Comparison of ENCODE assay signal across 8 cellular contexts in genomic region chr1:25198731-25199231, GRCh38. TPM values are rescaled to one million over a fixed set of nuclear protein-coding genes. Genes with fewer than 3 reads are reported as not detected.
DNase-seq lines count a peak whose midpoint lies in the region; ATAC-seq and TF ChIP-seq lines count a peak whose summit lies in the region.

No MANE protein-coding gene starts in this region.

- H3K9me3 ChIP-seq in right atrium auricular region (no peaks in the 10 kb centered on the region), aorta (ENCODE audit: control insufficient read depth, low read length) (no peaks in the 10 kb centered on the region), spleen (no peaks in the 10 kb centered on the region)

- H3K4me3 ChIP-seq in right atrium auricular region (no peak overlapping the region), aorta (ENCODE audit: low read length in 2 of 2) (peak overlapping the region; percentile 1 to 18), spleen (no peak overlapping the region)

- TF ChIP-seq POLR2A in spleen (IDR thresholded peaks at IDR 0.05) = no peak

- ATAC-seq in Right ventricle myocardium inferior (peak; percentile 70), aorta (ENCODE audit: low FRiP score) (peak; percentile 53), HG02981 (IDR thresholded peaks at IDR 0.05; ENCODE audit: unreplicated experiment) (no peak)
- ATAC-seq in activated CD4-positive, CD25-positive, alpha-beta regulatory T cell treated with anti-CD3 and anti-CD28 coated beads, Interleukin-2, amount 50 U/mL, for 24 hours = no peak

- H3K27ac ChIP-seq in right atrium auricular region = no peak overlapping the region
- H3K27ac ChIP-seq in aorta (ENCODE audit: low read depth in 1 of 2, low read length in 2 of 2) = peak overlapping the region in 1 of 2 donors; percentile 53
- H3K27ac ChIP-seq in spleen = no peak overlapping the region

- H3K4me1 ChIP-seq in right atrium auricular region (no peaks in the 10 kb centered on the region), aorta (ENCODE audit: control insufficient read depth in 1 of 2, insufficient read depth in 2 of 2, low read length in 2 of 2) (no peaks in the 10 kb centered on the region), spleen (peaks cover 0 to 28% (median 6%) of the 10 kb centered on the region in 6 donors)

- peak; percentile 77 for DNase-seq in Right ventricle myocardium inferior (ENCODE audit: missing footprints)
- no peak for DNase-seq in right atrium auricular region (ENCODE audit: low spot score)
- peak in 45 of 56 donors; percentile 14 to 74 (median 40) for DNase-seq in amygdala (lab: John Stamatoyannopoulos, UW)
- DNase-seq in medulla oblongata (ENCODE audit: extremely low spot score) = peak; percentile 86
- DNase-seq in aorta = peak in 1 of 2 donors; percentile 82
- DNase-seq in spleen = no peak

- H3K27me3 ChIP-seq in right atrium auricular region (no peaks in the 10 kb centered on the region), aorta (ENCODE audit: control insufficient read depth in 1 of 2, insufficient read depth in 2 of 2, low read length in 1 of 2) (no peaks in the 10 kb centered on the region), spleen (replicated peaks in 1 of 7) (peaks cover 0 to 8% (median 0%) of the 10 kb centered on the region in 7 donors)

- 13 to 14% methylated on average over 18 of the region's 18 CpGs for WGBS in aorta, 2 donors
- 56 to 72% (median 65%) methylated on average over 18 of the region's 18 CpGs for WGBS in spleen, 5 donors

- H3K36me3 ChIP-seq in right atrium auricular region (no peaks in the 10 kb centered on the region), aorta (ENCODE audit: control insufficient read depth in 1 of 2, insufficient read depth in 2 of 2, low read length in 1 of 2) (no peaks in the 10 kb centered on the region), spleen (no peaks in the 10 kb centered on the region)

- intact Hi-C loops in Right ventricle myocardium inferior (cut with DNase I) = no loop called here
- intact Hi-C loops in aorta (cut with DNase I) = no loop called here
- intact Hi-C loops in spleen (cut with DNase I; ENCODE audit: low total_unique reads) = no loop called here

- no peak for TF ChIP-seq CTCF in right atrium auricular region (IDR thresholded peaks at IDR 0.05)
- no peak for TF ChIP-seq CTCF in spleen (IDR thresholded peaks at IDR 0.05 in 8 of 11, conservative IDR thresholded peaks at IDR 0.05 in 3 of 11)

RNA-seq across cellular contexts. Expression of gene SYF2, which starts 33.5 kb away (rescaled TPM):
- total RNA-seq in Right ventricle myocardium inferior (34.1 TPM), right atrium auricular region (10 to 100 TPM; 34.3 to 37.2 TPM), aorta (10 to 100 TPM; 43.0 to 46.1 TPM), spleen (10 to 100 TPM; 38.1 to 69.3 (median 47.0) TPM)
- polyA plus RNA-seq in aorta (100 to 1,000 TPM; 103 to 142 TPM), spleen (10 to 100 TPM; 80.5 to 98.3 (median 93.2) TPM)

RNA-seq across cellular contexts. Expression of gene RSRP1, which starts 48.5 kb away (rescaled TPM):
- total RNA-seq in Right ventricle myocardium inferior (41.4 TPM), right atrium auricular region (10 to 100 TPM; 23.5 to 27.7 TPM), aorta (100 to 1,000 TPM; 103 to 172 TPM), spleen (100 to 1,000 TPM; 159 to 394 (median 208) TPM)
- polyA plus RNA-seq in aorta (100 to 1,000 TPM in 1 of 2 donors, 10 to 100 TPM in 1; 60.1 to 217 TPM), spleen (100 to 1,000 TPM; 180 to 249 (median 247) TPM)

Comparison
In these comparisons a context has a peak if more than half of its experiments do, and no peak if none do; other contexts are left out.
1. DNase-seq: peak in Right ventricle myocardium inferior (single experiment), amygdala (45 of 56) and medulla oblongata (single experiment); none in right atrium auricular region (single experiment) and spleen (single experiment).
2. ATAC-seq: peak in Right ventricle myocardium inferior (single experiment) and aorta (single experiment); none in HG02981 (single experiment) and activated CD4-positive, CD25-positive, alpha-beta regulatory T cell treated with anti-CD3 and anti-CD28 coated beads, Interleukin-2, amount 50 U/mL, for 24 hours (0 of 2).
3. H3K4me3 ChIP-seq: peak in aorta (2 of 2); none in right atrium auricular region (0 of 2) and spleen (0 of 8).